Comparison of ENCODE assay signal across 11 cellular contexts in the genomic region with DNA sequence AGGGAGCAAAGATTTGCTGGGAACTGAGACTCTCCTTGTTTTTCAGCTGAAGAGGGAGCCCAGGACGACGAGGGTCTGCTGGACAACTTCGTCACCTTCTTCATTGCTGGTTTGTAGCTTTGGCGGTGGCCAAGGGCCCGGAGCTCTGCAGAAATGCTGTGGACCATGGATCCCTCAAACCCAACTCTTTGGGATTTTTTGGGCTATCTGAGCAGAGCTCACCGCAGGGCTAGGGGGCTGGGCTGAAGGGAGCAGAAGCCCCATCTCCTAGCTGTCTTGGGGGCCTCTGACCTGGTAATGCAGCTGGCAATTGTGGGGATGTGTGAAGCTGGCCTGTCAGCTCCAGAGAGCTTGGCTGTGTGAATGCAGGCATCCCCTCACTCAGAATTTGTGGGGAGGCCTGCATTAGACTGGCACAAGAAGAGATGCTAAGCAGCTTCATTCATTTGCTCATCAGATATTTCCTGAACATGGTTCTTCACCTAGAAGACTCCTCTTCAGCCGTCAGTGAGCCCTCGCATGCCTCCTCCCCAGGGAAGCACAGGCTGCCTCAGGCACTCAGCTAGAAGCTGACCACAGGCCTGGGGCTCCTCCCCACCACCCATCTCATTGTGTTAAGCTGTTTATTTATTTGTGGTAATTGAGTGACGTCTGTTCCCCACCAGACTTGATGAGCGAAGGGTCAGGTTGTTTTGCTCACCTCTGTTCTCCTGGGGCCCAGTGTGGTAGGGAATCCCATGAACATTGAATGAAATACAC. TPM values are rescaled to one million over a fixed set of nuclear protein-coding genes. Genes with fewer than 3 reads are reported as not detected.
"Had no signal": no experiment of that assay in that cellular context is flagged by ENCODE, and none has a peak within 500 bp of the region (broad histone marks: within the 10 kb centered on the region; RNA-seq: fewer than 3 reads in every experiment).

No MANE protein-coding gene starts in this region.

- ATAC-seq: stimulated activated naive CD8-positive, alpha-beta T cell treated with anti-CD3 and anti-CD28 coated beads, Interleukin-15, Interleukin-2, amounts not matched to agents 100 U/mL and 50 U/mL, for 24 hours had no signal

- H3K4me1 ChIP-seq: ascending aorta had no signal

- H3K27me3 ChIP-seq: ascending aorta, dorsolateral prefrontal cortex had no signal

- H3K27ac ChIP-seq: ascending aorta, dorsolateral prefrontal cortex had no signal

- H3K36me3 ChIP-seq: ascending aorta had no signal

- H3K4me3 ChIP-seq: ascending aorta, dorsolateral prefrontal cortex had no signal

- DNase-seq: activated CD4-positive, alpha-beta T cell treated with anti-CD3 and anti-CD28 coated beads for 4 hours; activated T-cell treated with anti-CD3 and anti-CD28 coated beads, Interleukin-2, amount 50 U/mL, for 1 hour; hypothalamus; mammary epithelial cell; stimulated activated CD4-positive, alpha-beta T cell treated with anti-CD3 and anti-CD28 coated beads, Interleukin-12 subunit alpha, Interleukin-12 subunit beta, amount 100 ng/mL, for 4 hours; stimulated activated CD4-positive, alpha-beta T cell treated with anti-CD3 and anti-CD28 coated beads, Interleukin-2, amount 100 ng/mL, for 48 hours; stimulated activated naive CD8-positive, alpha-beta T cell treated with anti-CD3 and anti-CD28 coated beads, Interleukin-15, Interleukin-2, amounts not matched to agents 100 U/mL and 50 U/mL, for 24 hours; T-helper 1 cell had no signal

RNA-seq across cellular contexts. Expression of a gene that starts 32.2 kb away (rescaled TPM):
- total RNA-seq: ascending aorta, bronchial epithelial cell, mammary epithelial cell had no signal
